1 cellular context compared by ENCODE assay signal in the genomic region with DNA sequence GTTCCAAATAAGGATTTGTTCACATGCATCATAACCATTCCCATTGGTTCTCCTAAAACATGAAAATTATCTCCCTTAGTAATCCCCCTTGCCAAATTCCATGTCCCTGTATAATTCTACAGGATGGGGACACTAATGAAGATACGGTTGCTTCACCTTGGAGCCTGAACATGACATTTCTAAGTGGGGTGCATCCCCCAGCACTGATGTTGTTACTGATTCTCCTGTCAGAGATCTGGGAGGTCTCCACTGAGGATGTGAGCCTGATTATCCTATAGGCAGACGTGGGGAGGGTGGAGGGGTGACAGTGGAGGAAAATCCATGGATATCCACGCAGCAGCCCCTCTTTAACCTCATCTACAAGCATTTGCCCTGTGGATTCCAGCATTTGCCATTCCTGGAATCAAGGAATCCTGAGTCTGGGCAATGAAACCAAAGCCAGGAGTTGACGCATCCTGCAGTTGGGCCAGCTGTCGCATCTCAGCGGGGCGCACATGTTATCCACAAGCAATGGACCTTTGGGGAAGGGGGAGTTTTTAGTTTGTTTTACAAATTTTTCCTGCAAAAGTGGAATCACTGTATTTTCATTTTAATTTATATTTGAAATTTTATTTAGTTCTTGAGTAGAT.
TF ChIP-seq lines count a peak whose summit lies in the region.

No MANE protein-coding gene starts in this region.

TF ChIP-seq in GM23338, 12 proteins besides CTCF, POLR2A, EP300 and RAD21:
- TF ChIP-seq, protein P1, sequence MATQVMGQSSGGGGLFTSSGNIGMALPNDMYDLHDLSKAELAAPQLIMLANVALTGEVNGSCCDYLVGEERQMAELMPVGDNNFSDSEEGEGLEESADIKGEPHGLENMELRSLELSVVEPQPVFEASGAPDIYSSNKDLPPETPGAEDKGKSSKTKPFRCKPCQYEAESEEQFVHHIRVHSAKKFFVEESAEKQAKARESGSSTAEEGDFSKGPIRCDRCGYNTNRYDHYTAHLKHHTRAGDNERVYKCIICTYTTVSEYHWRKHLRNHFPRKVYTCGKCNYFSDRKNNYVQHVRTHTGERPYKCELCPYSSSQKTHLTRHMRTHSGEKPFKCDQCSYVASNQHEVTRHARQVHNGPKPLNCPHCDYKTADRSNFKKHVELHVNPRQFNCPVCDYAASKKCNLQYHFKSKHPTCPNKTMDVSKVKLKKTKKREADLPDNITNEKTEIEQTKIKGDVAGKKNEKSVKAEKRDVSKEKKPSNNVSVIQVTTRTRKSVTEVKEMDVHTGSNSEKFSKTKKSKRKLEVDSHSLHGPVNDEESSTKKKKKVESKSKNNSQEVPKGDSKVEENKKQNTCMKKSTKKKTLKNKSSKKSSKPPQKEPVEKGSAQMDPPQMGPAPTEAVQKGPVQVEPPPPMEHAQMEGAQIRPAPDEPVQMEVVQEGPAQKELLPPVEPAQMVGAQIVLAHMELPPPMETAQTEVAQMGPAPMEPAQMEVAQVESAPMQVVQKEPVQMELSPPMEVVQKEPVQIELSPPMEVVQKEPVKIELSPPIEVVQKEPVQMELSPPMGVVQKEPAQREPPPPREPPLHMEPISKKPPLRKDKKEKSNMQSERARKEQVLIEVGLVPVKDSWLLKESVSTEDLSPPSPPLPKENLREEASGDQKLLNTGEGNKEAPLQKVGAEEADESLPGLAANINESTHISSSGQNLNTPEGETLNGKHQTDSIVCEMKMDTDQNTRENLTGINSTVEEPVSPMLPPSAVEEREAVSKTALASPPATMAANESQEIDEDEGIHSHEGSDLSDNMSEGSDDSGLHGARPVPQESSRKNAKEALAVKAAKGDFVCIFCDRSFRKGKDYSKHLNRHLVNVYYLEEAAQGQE (IDR thresholded peaks at IDR 0.05; ENCODE audit: unreplicated experiment), result no peak
- TF ChIP-seq CREB1 (CRISPR knock-in tag; IDR thresholded peaks at IDR 0.05; ENCODE audit: low read depth) (no peak), ZNF114 (CRISPR knock-in tag; IDR thresholded peaks at IDR 0.05) (no peak), POLR2AphosphoS5 (IDR thresholded peaks at IDR 0.05; ENCODE audit: low read depth) (no peak), STAT1 (IDR thresholded peaks at IDR 0.05; ENCODE audit: unreplicated experiment) (no peak), NANOG (IDR thresholded peaks at IDR 0.05; ENCODE audit: borderline replicate concordance) (no peak), JUNB (IDR thresholded peaks at IDR 0.05; ENCODE audit: unreplicated experiment) (no peak), ZNF331 (CRISPR knock-in tag; IDR thresholded peaks at IDR 0.05; ENCODE audit: low read depth) (no peak), EZH2phosphoT487 (IDR thresholded peaks at IDR 0.05; ENCODE audit: unreplicated experiment) (no peak)
- TF ChIP-seq, protein P2, sequence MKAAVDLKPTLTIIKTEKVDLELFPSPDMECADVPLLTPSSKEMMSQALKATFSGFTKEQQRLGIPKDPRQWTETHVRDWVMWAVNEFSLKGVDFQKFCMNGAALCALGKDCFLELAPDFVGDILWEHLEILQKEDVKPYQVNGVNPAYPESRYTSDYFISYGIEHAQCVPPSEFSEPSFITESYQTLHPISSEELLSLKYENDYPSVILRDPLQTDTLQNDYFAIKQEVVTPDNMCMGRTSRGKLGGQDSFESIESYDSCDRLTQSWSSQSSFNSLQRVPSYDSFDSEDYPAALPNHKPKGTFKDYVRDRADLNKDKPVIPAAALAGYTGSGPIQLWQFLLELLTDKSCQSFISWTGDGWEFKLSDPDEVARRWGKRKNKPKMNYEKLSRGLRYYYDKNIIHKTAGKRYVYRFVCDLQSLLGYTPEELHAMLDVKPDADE (IDR thresholded peaks at IDR 0.05), result no peak
- TF ChIP-seq, protein P3, sequence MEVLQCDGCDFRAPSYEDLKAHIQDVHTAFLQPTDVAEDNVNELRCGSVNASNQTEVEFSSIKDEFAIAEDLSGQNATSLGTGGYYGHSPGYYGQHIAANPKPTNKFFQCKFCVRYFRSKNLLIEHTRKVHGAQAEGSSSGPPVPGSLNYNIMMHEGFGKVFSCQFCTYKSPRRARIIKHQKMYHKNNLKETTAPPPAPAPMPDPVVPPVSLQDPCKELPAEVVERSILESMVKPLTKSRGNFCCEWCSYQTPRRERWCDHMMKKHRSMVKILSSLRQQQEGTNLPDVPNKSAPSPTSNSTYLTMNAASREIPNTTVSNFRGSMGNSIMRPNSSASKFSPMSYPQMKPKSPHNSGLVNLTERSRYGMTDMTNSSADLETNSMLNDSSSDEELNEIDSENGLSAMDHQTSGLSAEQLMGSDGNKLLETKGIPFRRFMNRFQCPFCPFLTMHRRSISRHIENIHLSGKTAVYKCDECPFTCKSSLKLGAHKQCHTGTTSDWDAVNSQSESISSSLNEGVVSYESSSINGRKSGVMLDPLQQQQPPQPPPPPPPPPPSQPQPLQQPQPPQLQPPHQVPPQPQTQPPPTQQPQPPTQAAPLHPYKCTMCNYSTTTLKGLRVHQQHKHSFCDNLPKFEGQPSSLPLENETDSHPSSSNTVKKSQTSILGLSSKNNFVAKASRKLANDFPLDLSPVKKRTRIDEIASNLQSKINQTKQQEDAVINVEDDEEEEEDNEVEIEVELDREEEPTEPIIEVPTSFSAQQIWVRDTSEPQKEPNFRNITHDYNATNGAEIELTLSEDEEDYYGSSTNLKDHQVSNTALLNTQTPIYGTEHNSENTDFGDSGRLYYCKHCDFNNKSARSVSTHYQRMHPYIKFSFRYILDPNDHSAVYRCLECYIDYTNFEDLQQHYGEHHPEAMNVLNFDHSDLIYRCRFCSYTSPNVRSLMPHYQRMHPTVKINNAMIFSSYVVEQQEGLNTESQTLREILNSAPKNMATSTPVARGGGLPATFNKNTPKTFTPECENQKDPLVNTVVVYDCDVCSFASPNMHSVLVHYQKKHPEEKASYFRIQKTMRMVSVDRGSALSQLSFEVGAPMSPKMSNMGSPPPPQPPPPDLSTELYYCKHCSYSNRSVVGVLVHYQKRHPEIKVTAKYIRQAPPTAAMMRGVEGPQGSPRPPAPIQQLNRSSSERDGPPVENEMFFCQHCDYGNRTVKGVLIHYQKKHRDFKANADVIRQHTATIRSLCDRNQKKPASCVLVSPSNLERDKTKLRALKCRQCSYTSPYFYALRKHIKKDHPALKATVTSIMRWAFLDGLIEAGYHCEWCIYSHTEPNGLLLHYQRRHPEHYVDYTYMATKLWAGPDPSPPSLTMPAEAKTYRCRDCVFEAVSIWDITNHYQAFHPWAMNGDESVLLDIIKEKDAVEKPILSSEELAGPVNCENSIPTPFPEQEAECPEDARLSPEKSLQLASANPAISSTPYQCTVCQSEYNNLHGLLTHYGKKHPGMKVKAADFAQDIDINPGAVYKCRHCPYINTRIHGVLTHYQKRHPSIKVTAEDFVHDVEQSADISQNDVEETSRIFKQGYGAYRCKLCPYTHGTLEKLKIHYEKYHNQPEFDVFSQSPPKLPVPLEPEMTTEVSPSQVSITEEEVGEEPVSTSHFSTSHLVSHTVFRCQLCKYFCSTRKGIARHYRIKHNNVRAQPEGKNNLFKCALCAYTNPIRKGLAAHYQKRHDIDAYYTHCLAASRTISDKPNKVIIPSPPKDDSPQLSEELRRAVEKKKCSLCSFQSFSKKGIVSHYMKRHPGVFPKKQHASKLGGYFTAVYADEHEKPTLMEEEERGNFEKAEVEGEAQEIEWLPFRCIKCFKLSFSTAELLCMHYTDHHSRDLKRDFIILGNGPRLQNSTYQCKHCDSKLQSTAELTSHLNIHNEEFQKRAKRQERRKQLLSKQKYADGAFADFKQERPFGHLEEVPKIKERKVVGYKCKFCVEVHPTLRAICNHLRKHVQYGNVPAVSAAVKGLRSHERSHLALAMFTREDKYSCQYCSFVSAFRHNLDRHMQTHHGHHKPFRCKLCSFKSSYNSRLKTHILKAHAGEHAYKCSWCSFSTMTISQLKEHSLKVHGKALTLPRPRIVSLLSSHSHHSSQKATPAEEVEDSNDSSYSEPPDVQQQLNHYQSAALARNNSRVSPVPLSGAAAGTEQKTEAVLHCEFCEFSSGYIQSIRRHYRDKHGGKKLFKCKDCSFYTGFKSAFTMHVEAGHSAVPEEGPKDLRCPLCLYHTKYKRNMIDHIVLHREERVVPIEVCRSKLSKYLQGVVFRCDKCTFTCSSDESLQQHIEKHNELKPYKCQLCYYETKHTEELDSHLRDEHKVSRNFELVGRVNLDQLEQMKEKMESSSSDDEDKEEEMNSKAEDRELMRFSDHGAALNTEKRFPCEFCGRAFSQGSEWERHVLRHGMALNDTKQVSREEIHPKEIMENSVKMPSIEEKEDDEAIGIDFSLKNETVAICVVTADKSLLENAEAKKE (CRISPR knock-in tag; IDR thresholded peaks at IDR 0.05), result no peak
TF ChIP-seq in GM23338: peak in this region for 0.
